Comparison of ENCODE assay signal across 10 cellular contexts in genomic region chr1:167904641-167905040, GRCh38. TPM values are rescaled to one million over a fixed set of nuclear protein-coding genes. Genes with fewer than 3 reads are reported as not detected.
DNase-seq lines count a peak whose midpoint lies in the region; ATAC-seq and TF ChIP-seq lines count a peak whose summit lies in the region.
"Had no signal": no experiment of that assay in that cellular context is flagged by ENCODE, and none has a peak within 500 bp of the region (broad histone marks: within the 10 kb centered on the region; RNA-seq: fewer than 3 reads in every experiment).

No MANE protein-coding gene starts in this region.

- no peak for TF ChIP-seq CTCF in BJ (IDR thresholded peaks at IDR 0.05; ENCODE audit: insufficient read depth, low read depth, low read length)
- TF ChIP-seq CTCF in brain microvascular endothelial cell (IDR thresholded peaks at IDR 0.05; ENCODE audit: low read depth, low read length, missing control alignments), result peak; percentile 27

- peaks cover 6% of the 10 kb centered on the region for H3K4me1 Mint-ChIP-seq in T-helper 17 cell

- H3K36me3 Mint-ChIP-seq in T-helper 17 cell (ENCODE audit: low read depth), result peaks cover 2% of the 10 kb centered on the region

- CTCF ChIA-PET in BJ (lab: Yijun Ruan, JAX), result interaction anchor here (0.6 to 1.0 kb wide), 3 partner anchors 11 to 32 kb away, joined by 3 read pairs; partner anchors contain the start of gene MPC2

- H3K9me3 ChIP-seq in T-helper 17 cell (ENCODE audit: control insufficient read depth, low read length, poor library complexity, severe bottlenecking), result no peaks in the 10 kb centered on the region

- no peak overlapping the region for H3K4me3 Mint-ChIP-seq in T-helper 17 cell

- no peaks in the 10 kb centered on the region for H3K36me3 ChIP-seq in BJ (ENCODE audit: control insufficient read depth, insufficient read depth, low read length)
- H3K36me3 ChIP-seq in brain microvascular endothelial cell (replicated peaks), result no peaks in the 10 kb centered on the region

- H3K27me3 ChIP-seq in BJ (ENCODE audit: control insufficient read depth, insufficient read depth, low read length) (no peaks in the 10 kb centered on the region), brain microvascular endothelial cell (replicated peaks) (no peaks in the 10 kb centered on the region)

- no peak overlapping the region for H3K4me3 ChIP-seq in BJ (ENCODE audit: low read depth, low read length)
- H3K4me3 ChIP-seq in brain microvascular endothelial cell (ENCODE audit: low read depth, low read length), result no peak overlapping the region

- peak overlapping the region; percentile 10 for H3K27ac ChIP-seq in brain microvascular endothelial cell

- H3K27me3 Mint-ChIP-seq in T-helper 17 cell, result no peaks in the 10 kb centered on the region

- ATAC-seq in HG02973 (IDR thresholded peaks at IDR 0.05; ENCODE audit: unreplicated experiment), result no peak
- no peak for ATAC-seq in T-helper 17 cell
- ATAC-seq in stimulated activated naive CD8-positive, alpha-beta T cell treated with anti-CD3 and anti-CD28 coated beads, Interleukin-15, Interleukin-2, amounts not matched to agents 100 U/mL and 50 U/mL, for 24 hours, result no peak

- POLR2A ChIA-PET in BJ (lab: Charles Lee), result interaction anchor here (0.6 to 0.8 kb wide), 3 partner anchors 8 to 735 kb away, joined by 3 read pairs; no protein-coding TSS in a partner anchor

- no peak overlapping the region for H3K27ac Mint-ChIP-seq in T-helper 17 cell

- in situ Hi-C loops in brain microvascular endothelial cell (cut with HindIII; ENCODE audit: low pct_ligation_motif_present, low sequenced_read_pairs), result no loop called here

- DNase-seq in BJ (ENCODE audit: low read depth), result peak; percentile 37
- peak; percentile 85 for DNase-seq in M059J (ENCODE audit: low read depth)
- peak; percentile 79 for DNase-seq in brain microvascular endothelial cell
- DNase-seq in lung microvascular endothelial cell (ENCODE audit: low read depth in 2 of 2), result peak; percentile 37 to 86
- DNase-seq in T-helper 17 cell, result no peak
- no peak for DNase-seq in cerebellar nuclear complex (lab: John Stamatoyannopoulos, UW)
- no peak for DNase-seq in stimulated activated naive CD8-positive, alpha-beta T cell treated with anti-CD3 and anti-CD28 coated beads, Interleukin-15, Interleukin-2, amounts not matched to agents 100 U/mL and 50 U/mL, for 24 hours
- DNase-seq: effector memory CD4-positive, alpha-beta T cell; GDM1 had no signal

RNA-seq across cellular contexts. Expression of gene ADCY10, which starts 9.3 kb away (rescaled TPM):
- polyA plus RNA-seq in BJ (2011; rRNA removed), result 0.02 and 0.05 TPM in 2 replicates
- 0.05 TPM in 1 of 2 replicates, not detected in the other for polyA minus RNA-seq in BJ (2011; rRNA and poly(A)+ RNA removed)
- 0.15 TPM in 1 of 2 replicates, not detected in the other for total RNA-seq in M059J (2014; rRNA removed; shearing (Covaris generic))
- not detected in 2 replicates for total RNA-seq in lung microvascular endothelial cell
- 1 to 10 TPM in 1 of 2 donors, under 1 TPM in 1; 0.99 to 1.4 TPM for total RNA-seq in T-helper 17 cell

RNA-seq across cellular contexts. Expression of gene DCAF6, which starts 31.8 kb away (rescaled TPM):
- polyA plus RNA-seq in BJ (2011; rRNA removed), result 50.8 and 98.3 TPM in 2 replicates
- 42.2 and 54.3 TPM in 2 replicates for polyA minus RNA-seq in BJ (2011; rRNA and poly(A)+ RNA removed)
- 27.7 and 53.5 TPM in 2 replicates for total RNA-seq in M059J (2014; rRNA removed; shearing (Covaris generic))
- total RNA-seq in lung microvascular endothelial cell, result 37.5 and 39.2 TPM in 2 replicates
- 10 to 100 TPM; 24.1 to 26.9 TPM for total RNA-seq in T-helper 17 cell

RNA-seq across cellular contexts. Expression of gene MPC2, which starts 32.2 kb away (rescaled TPM):
- polyA plus RNA-seq in BJ (2011; rRNA removed), result 24.2 and 47.9 TPM in 2 replicates
- 5.6 and 7.5 TPM in 2 replicates for polyA minus RNA-seq in BJ (2011; rRNA and poly(A)+ RNA removed)
- total RNA-seq in M059J (2014; rRNA removed; shearing (Covaris generic)), result 91.3 and 99.4 TPM in 2 replicates
- total RNA-seq in lung microvascular endothelial cell (19.0 and 19.6 TPM in 2 replicates), T-helper 17 cell (10 to 100 TPM; 42.3 to 42.8 TPM)

Comparison
In these comparisons a context has a peak if more than half of its experiments do, and no peak if none do; other contexts are left out.
1. DNase-seq: peak in BJ (single experiment), M059J (single experiment), brain microvascular endothelial cell (single experiment) and lung microvascular endothelial cell (2 of 2); none in T-helper 17 cell (0 of 3), cerebellar nuclear complex (0 of 2) and stimulated activated naive CD8-positive, alpha-beta T cell treated with anti-CD3 and anti-CD28 coated beads, Interleukin-15, Interleukin-2, amounts not matched to agents 100 U/mL and 50 U/mL, for 24 hours (single experiment).